ENCODE assay signal across 17 cellular contexts in the genomic region with DNA sequence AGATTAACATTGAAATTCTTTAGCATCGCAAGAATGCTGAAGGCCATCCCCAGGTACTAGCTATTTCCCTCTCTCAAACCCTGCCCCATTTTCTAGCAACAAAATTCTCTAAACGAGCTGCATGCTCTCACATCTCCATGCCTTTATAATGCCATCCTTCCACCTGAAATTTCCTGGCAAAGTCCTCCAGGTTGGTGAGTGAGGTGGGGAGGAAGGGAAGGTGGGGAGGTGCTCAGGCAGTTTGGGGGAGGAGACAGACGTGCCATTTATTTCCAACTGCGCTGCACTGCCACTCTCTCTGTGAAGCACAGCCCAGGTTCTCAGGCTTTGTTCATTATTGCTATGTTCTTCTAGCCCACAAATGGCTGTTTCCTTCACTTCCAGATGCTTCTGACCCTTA.
DNase-seq lines count a peak whose midpoint lies in the region; FAIRE-seq and TF ChIP-seq lines count a peak whose summit lies in the region.
"Had no signal": no experiment of that assay in that cellular context is flagged by ENCODE, and none has a peak within 500 bp of the region (broad histone marks: within the 10 kb centered on the region; RNA-seq: fewer than 3 reads in every experiment).

No MANE protein-coding gene starts in this region.

- no peak overlapping the region for H3K23ac ChIP-seq in H1 (ENCODE audit: insufficient read length)

- peak overlapping the region in 1 of 2 experiments; percentile 8; a peak in 1 of 4 replicates for H3K4me2 ChIP-seq in H1 (ENCODE audit: insufficient read depth in 1 of 2, low read depth in 2 of 2, low read length in 2 of 2)
- peak overlapping the region; percentile 50 for H3K4me2 ChIP-seq in parathyroid adenoma (ENCODE audit: low read length)

- H4K8ac ChIP-seq in H1 (ENCODE audit: extremely low read depth, insufficient read depth, low read length), result no peak overlapping the region

- H3K4me3 ChIP-seq in HUES48 (ENCODE audit: low read depth, low read length), result no peak overlapping the region
- H3K4me3 ChIP-seq in H1 (ENCODE audit: extremely low read depth in 1 of 4, insufficient read depth in 2 of 4, low read depth in 3 of 4, low read length in 4 of 4), result no peak overlapping the region
- H3K4me3 ChIP-seq in parathyroid adenoma (ENCODE audit: low read depth, low read length), result peak overlapping the region; percentile 31
- H3K4me3 ChIP-seq: HAP-1 had no signal

- H3K79me2 ChIP-seq in H1 (ENCODE audit: control insufficient read depth in 1 of 2, insufficient read depth in 2 of 2, low read length in 2 of 2) (no peaks in the 10 kb centered on the region), parathyroid adenoma (no peaks in the 10 kb centered on the region)

- no peak for TF ChIP-seq RAD21 in H1 (IDR thresholded peaks at IDR 0.05 in 1 of 2, conservative IDR thresholded peaks at IDR 0.05 in 1 of 2; ENCODE audit: low read depth in 2 of 2, low read length in 2 of 2)

- H3K27me3 ChIP-seq in HUES48 (ENCODE audit: control insufficient read depth, insufficient read depth, low read length), result no peaks in the 10 kb centered on the region
- no peaks in the 10 kb centered on the region for H3K27me3 ChIP-seq in H1 (replicated peaks in 1 of 4; ENCODE audit: control insufficient read depth in 3 of 4, extremely low read depth in 1 of 4, insufficient read depth in 3 of 4, low read length in 3 of 4)
- no peaks in the 10 kb centered on the region for H3K27me3 ChIP-seq in parathyroid adenoma (ENCODE audit: control insufficient read depth, insufficient read depth, low read length)
- H3K27me3 ChIP-seq: BE2C had no signal

- H3K14ac ChIP-seq in H1 (ENCODE audit: insufficient read length), result no peak overlapping the region

- H4K20me1 ChIP-seq in H1 (replicated peaks in 1 of 2; ENCODE audit: control insufficient read depth in 1 of 2, insufficient read depth in 2 of 2, low read length in 2 of 2), result no peaks in the 10 kb centered on the region

- no peaks in the 10 kb centered on the region for H3K9me3 Mint-ChIP-seq in HFFc6

- no peak overlapping the region for H3K27ac ChIP-seq in HUES48 (ENCODE audit: low read depth, low read length)
- no peak overlapping the region for H3K27ac ChIP-seq in H1 (ENCODE audit: low read depth, low read length)
- peak overlapping the region; percentile 87 for H3K27ac ChIP-seq in parathyroid adenoma

- peaks cover 13% of the 10 kb centered on the region for H3K4me1 ChIP-seq in HUES48 (ENCODE audit: control insufficient read depth, insufficient read depth, low read length)
- H3K4me1 ChIP-seq in H1 (replicated peaks in 1 of 4; ENCODE audit: control insufficient read depth in 3 of 4, insufficient read depth in 4 of 4, low read length in 3 of 4), result peaks cover 0 to 10% (median 5%) of the 10 kb centered on the region in 4 experiments; a peak in 5 of 7 replicates
- peaks cover 29% of the 10 kb centered on the region for H3K4me1 ChIP-seq in parathyroid adenoma
- H3K4me1 ChIP-seq: BE2C, HAP-1 had no signal

- H2BK12ac ChIP-seq in H1 (ENCODE audit: low read depth, low read length), result no peak overlapping the region

- no peaks in the 10 kb centered on the region for H3K4me1 Mint-ChIP-seq in HFFc6 (ENCODE audit: low read depth)
- H3K4me1 Mint-ChIP-seq: CD8-positive, alpha-beta memory T cell had no signal

- POLR2A ChIA-PET in H1 (lab: Charles Lee; ENCODE audit: partially characterized antibody), result no interaction called here

- no peak overlapping the region for H3K56ac ChIP-seq in H1 (replicated peaks; ENCODE audit: insufficient read length, low read depth, low read length)

- H3K4ac ChIP-seq in H1 (replicated peaks; ENCODE audit: insufficient read length, low read depth, low read length), result no peak overlapping the region

- CTCF ChIA-PET in H1 (lab: Charles Lee; ENCODE audit: partially characterized antibody), result interaction anchor here (0.6 to 1.0 kb wide), 2 partner anchors 17 to 270 kb away, joined by 3 read pairs; no protein-coding TSS in a partner anchor

- H3K27ac Mint-ChIP-seq in HFFc6, result no peak overlapping the region
- H3K27ac Mint-ChIP-seq: CD8-positive, alpha-beta memory T cell had no signal

- no peak overlapping the region for H3K4me3 Mint-ChIP-seq in HFFc6
- H3K4me3 Mint-ChIP-seq: CD8-positive, alpha-beta memory T cell had no signal

- H3K23me2 ChIP-seq in H1 (ENCODE audit: low read depth, low read length), result peaks cover 1% of the 10 kb centered on the region; the same call in 1 of the 2 replicates

- H3K36me3 ChIP-seq in HUES48 (ENCODE audit: control insufficient read depth, insufficient read depth, low read length) (no peaks in the 10 kb centered on the region), H1 (ENCODE audit: control insufficient read depth in 2 of 4, insufficient read depth in 4 of 4, low read length in 3 of 4) (no peaks in the 10 kb centered on the region), parathyroid adenoma (ENCODE audit: control insufficient read depth, insufficient read depth, low read length) (no peaks in the 10 kb centered on the region)
- H3K36me3 ChIP-seq: BE2C, HAP-1 had no signal

- 0 out of 2 replicates have a peak overlapping the region, but pooled peaks have one; percentile 49 for H2BK20ac ChIP-seq in H1 (ENCODE audit: low read length)

- no peak for TF ChIP-seq CTCF in H1 (IDR thresholded peaks at IDR 0.05; ENCODE audit: control extremely low read depth in 1 of 3, insufficient read depth in 1 of 3, low read depth in 1 of 3, low read length in 3 of 3)
- no peak for TF ChIP-seq CTCF in parathyroid adenoma (IDR thresholded peaks at IDR 0.05)
- TF ChIP-seq CTCF in HFFc6 (IDR thresholded peaks at IDR 0.05), result no peak

- 70% methylated on average over 4 of the region's 4 CpGs; no CpG with 5 or more reads in 1 of the 2 experiments for WGBS in H1 (ENCODE audit: extremely low coverage in 1 of 2, insufficient coverage in 1 of 2, insufficient read length in 1 of 2, insufficient replicate concordance in 2 of 2, low coverage in 1 of 2, low lambda C conversion rate in 2 of 2, missing lambda C conversion rate in 1 of 2), 2 experiments

- no peaks in the 10 kb centered on the region for H3K9me3 ChIP-seq in HUES48 (ENCODE audit: control insufficient read depth, insufficient read depth, low read length)
- H3K9me3 ChIP-seq in H1 (ENCODE audit: insufficient read depth in 2 of 2, low read depth in 1 of 2, low read length in 1 of 2), result no peaks in the 10 kb centered on the region
- H3K9me3 ChIP-seq in parathyroid adenoma (ENCODE audit: control insufficient read depth, low read length), result no peaks in the 10 kb centered on the region
- H3K9me3 ChIP-seq: BE2C, HAP-1 had no signal

- TF ChIP-seq POLR2A in H1 (IDR thresholded peaks at IDR 0.05; ENCODE audit: control extremely low read depth in 1 of 2, low read depth in 2 of 2, low read length in 2 of 2), result no peak

- H3K36me3 Mint-ChIP-seq in HFFc6 (ENCODE audit: low read depth), result no peaks in the 10 kb centered on the region
- H3K36me3 Mint-ChIP-seq: CD8-positive, alpha-beta memory T cell had no signal

- H2BK5ac ChIP-seq in H1 (ENCODE audit: low read depth, low read length), result no peak overlapping the region; the same call in 1 of the 2 replicates

- peak overlapping the region; percentile 18 for H4K5ac ChIP-seq in H1 (ENCODE audit: insufficient read length, low read depth, low read length)

- H2BK15ac ChIP-seq in H1 (ENCODE audit: low read length), result no peak overlapping the region

- DNase-seq in H1 (ENCODE audit: low read depth in 1 of 2, low spot score in 2 of 2) (peak in 1 of 2 experiments; percentile 52), islet precursor cell (peak; percentile 55), NCI-H524 (lab: John Stamatoyannopoulos, UW) (no peak), kidney glomerular epithelial cell (lab: John Stamatoyannopoulos, UW) (no peak), AML-193 (lab: John Stamatoyannopoulos, UW) (no peak), HFFc6 (no peak)
- DNase-seq: ACHN; BE2C; CD8-positive, alpha-beta memory T cell; DMS 273 treated with DMSO at 0.1 percent for 48 hours; Karpas-422; NCI-H1930; NCI-H524 treated with DMSO at 0.1 percent for 48 hours; PC-3 had no signal

- no peak overlapping the region for H3K18ac ChIP-seq in H1 (ENCODE audit: extremely low read depth, low read length)

- H4K91ac ChIP-seq in H1 (replicated peaks; ENCODE audit: insufficient read length, low read length), result no peak overlapping the region

- no peaks in the 10 kb centered on the region for H3K79me1 ChIP-seq in H1 (ENCODE audit: low read depth, low read length)

- H2AFZ ChIP-seq in H1 (ENCODE audit: low read length) (peak overlapping the region; percentile 87; the same call in 1 of the 2 replicates), parathyroid adenoma (peak overlapping the region; percentile 80)

- no peaks in the 10 kb centered on the region for H3K27me3 Mint-ChIP-seq in HFFc6 (ENCODE audit: insufficient read depth)

- no peak for TF ChIP-seq EP300 in H1 (IDR thresholded peaks at IDR 0.05; ENCODE audit: borderline replicate concordance in 1 of 2, low read depth in 2 of 2, low read length in 2 of 2)

- FAIRE-seq in H1 (lab: Jason Lieb, UNC), result no peak

- H2BK120ac ChIP-seq in H1 (replicated peaks; ENCODE audit: low read depth, low read length), result no peak overlapping the region

- H2AK5ac ChIP-seq in H1 (ENCODE audit: low read depth, low read length), result no peak overlapping the region

- H3K9ac ChIP-seq in HUES48 (ENCODE audit: low read depth, low read length) (peak overlapping the region; percentile 19; the same call in 1 of the 2 replicates), H1 (replicated peaks in 1 of 4; ENCODE audit: extremely low read depth in 1 of 4, low read depth in 3 of 4, low read length in 3 of 4) (no peak overlapping the region), parathyroid adenoma (no peak overlapping the region)

TF ChIP-seq in H1, 55 proteins besides CTCF, POLR2A, EP300 and RAD21 (continues in another document):
- TF ChIP-seq SP4 (IDR thresholded peaks at IDR 0.05; ENCODE audit: low read length) (no peak), EZH2 (IDR thresholded peaks at IDR 0.05; ENCODE audit: low read depth, low read length, severe bottlenecking) (no peak), SIRT6 (IDR thresholded peaks at IDR 0.05; ENCODE audit: low read length) (no peak), CEBPB (IDR thresholded peaks at IDR 0.05; ENCODE audit: low read depth, low read length) (no peak), ZNF274 (IDR thresholded peaks at IDR 0.05; ENCODE audit: borderline replicate concordance, extremely low read depth, low read length) (no peak), ASH2L (IDR thresholded peaks at IDR 0.05; ENCODE audit: low read length) (no peak), CBX5 (IDR thresholded peaks at IDR 0.05; ENCODE audit: low read depth, low read length) (no peak), POLR2AphosphoS5 (IDR thresholded peaks at IDR 0.05; ENCODE audit: low read depth, low read length) (no peak), BCL11A (IDR thresholded peaks at IDR 0.05; ENCODE audit: low read depth in 2 of 2, low read length in 2 of 2) (no peak)
- TF ChIP-seq, protein P1, sequence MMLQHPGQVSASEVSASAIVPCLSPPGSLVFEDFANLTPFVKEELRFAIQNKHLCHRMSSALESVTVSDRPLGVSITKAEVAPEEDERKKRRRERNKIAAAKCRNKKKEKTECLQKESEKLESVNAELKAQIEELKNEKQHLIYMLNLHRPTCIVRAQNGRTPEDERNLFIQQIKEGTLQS (IDR thresholded peaks at IDR 0.05; ENCODE audit: insufficient read depth, low read depth, low read length), result no peak
